Comparison of ENCODE assay signal across 8 cellular contexts in the genomic region with DNA sequence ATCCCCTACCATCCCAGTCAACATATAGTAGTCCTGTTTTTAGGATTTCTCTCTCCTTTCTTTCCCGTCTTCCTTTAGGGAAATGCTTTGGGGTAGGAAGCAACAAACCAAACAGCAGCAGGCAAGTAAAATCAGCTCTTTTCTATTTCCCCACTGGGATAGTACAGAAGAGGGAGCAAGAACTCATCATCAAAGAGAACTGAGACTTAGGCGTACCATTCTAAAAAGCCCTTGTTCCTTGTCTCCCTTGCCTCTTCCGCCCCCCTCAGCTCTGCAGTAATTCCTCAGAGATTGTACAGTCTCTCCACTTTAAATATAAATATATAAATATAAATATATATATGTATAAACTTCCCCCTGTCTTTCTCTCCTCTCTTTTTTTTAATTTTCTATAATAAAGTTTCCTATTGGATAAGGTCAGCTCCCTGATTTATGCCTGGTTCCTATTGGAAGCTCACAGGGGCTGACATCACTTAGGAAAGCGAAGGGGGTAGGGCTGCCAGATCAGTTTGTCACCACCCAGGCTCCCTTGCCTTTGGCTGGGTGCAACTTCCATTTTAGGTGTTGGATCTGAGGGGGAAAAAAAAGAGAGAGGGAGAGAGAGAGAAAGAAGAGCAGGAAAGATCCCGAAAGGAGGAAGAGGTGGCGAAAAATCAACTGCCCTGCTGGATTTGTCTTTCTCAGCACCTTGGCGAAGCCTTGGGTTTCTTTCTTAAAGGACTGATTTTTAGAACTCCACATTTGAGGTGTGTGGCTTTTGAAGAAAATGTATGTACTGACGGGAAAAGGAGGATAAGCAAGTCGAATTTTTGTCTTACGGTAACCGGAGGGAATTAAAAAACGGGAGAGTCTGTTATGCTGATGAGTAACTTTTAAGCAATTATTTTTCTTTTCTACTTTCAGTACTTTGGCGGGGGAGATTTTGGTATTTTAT. TPM values are rescaled to one million over a fixed set of nuclear protein-coding genes. Genes with fewer than 3 reads are reported as not detected.
DNase-seq lines count a peak whose midpoint lies in the region; ATAC-seq and TF ChIP-seq lines count a peak whose summit lies in the region.

A gene with protein sequence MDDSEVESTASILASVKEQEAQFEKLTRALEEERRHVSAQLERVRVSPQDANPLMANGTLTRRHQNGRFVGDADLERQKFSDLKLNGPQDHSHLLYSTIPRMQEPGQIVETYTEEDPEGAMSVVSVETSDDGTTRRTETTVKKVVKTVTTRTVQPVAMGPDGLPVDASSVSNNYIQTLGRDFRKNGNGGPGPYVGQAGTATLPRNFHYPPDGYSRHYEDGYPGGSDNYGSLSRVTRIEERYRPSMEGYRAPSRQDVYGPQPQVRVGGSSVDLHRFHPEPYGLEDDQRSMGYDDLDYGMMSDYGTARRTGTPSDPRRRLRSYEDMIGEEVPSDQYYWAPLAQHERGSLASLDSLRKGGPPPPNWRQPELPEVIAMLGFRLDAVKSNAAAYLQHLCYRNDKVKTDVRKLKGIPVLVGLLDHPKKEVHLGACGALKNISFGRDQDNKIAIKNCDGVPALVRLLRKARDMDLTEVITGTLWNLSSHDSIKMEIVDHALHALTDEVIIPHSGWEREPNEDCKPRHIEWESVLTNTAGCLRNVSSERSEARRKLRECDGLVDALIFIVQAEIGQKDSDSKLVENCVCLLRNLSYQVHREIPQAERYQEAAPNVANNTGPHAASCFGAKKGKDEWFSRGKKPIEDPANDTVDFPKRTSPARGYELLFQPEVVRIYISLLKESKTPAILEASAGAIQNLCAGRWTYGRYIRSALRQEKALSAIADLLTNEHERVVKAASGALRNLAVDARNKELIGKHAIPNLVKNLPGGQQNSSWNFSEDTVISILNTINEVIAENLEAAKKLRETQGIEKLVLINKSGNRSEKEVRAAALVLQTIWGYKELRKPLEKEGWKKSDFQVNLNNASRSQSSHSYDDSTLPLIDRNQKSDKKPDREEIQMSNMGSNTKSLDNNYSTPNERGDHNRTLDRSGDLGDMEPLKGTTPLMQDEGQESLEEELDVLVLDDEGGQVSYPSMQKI (plus strand): TSS at position 502 of the 934 bp plus-strand sequence. CDS start 29,677 bp downstream, outside the sequence.

- H3K9me3 ChIP-seq in Peyer's patch: no peaks in the 10 kb centered on the region
- no peaks in the 10 kb centered on the region for H3K9me3 ChIP-seq in colonic mucosa
- no peaks in the 10 kb centered on the region for H3K9me3 ChIP-seq in smooth muscle cell (replicated peaks; ENCODE audit: low read depth)

- peaks cover 48% of the 10 kb centered on the region for H3K79me2 ChIP-seq in smooth muscle cell (ENCODE audit: low read depth)

- peaks cover 6% of the 10 kb centered on the region for H3F3A ChIP-seq in smooth muscle cell (ENCODE audit: low read depth)

- peak within 1 kb of the TSS; percentile 95 for H3K4me2 ChIP-seq in smooth muscle cell

- H3K27ac ChIP-seq in Peyer's patch: peak within 1 kb of the TSS; percentile 32 to 97 (median 86)
- H3K27ac ChIP-seq in colonic mucosa: peak within 1 kb of the TSS; percentile 89
- H3K27ac ChIP-seq in smooth muscle cell (ENCODE audit: low read depth): peak within 1 kb of the TSS; percentile 94

- peak within 1 kb of the TSS; percentile 25 to 63 (median 52) for H3K4me3 ChIP-seq in Peyer's patch
- peak within 1 kb of the TSS; percentile 46 for H3K4me3 ChIP-seq in colonic mucosa
- H3K4me3 ChIP-seq in kidney epithelial cell (ENCODE audit: low read depth, low read length): peak within 1 kb of the TSS; percentile 75
- H3K4me3 ChIP-seq in smooth muscle cell: peak within 1 kb of the TSS; percentile 96

- no peaks in the 10 kb centered on the region for H3K27me3 ChIP-seq in Peyer's patch
- H3K27me3 ChIP-seq in colonic mucosa: no peaks in the 10 kb centered on the region
- H3K27me3 ChIP-seq in kidney epithelial cell (ENCODE audit: control insufficient read depth, insufficient read depth, low read length): no peaks in the 10 kb centered on the region
- H3K27me3 ChIP-seq in smooth muscle cell (ENCODE audit: low read depth): no peaks in the 10 kb centered on the region

- ATAC-seq in GM19455 (IDR thresholded peaks at IDR 0.05; ENCODE audit: unreplicated experiment) (peak; percentile 85), HG03565 (IDR thresholded peaks at IDR 0.05; ENCODE audit: unreplicated experiment) (peak; percentile 70)

- peak; percentile 95 for DNase-seq in DMS153 (lab: John Stamatoyannopoulos, UW)
- DNase-seq in Peyer's patch: peak; percentile 48 to 90 (median 81)
- DNase-seq in colonic mucosa: peak; percentile 92
- DNase-seq in kidney epithelial cell (ENCODE audit: low read depth): peak; percentile 88
- peak; percentile 31 for DNase-seq in smooth muscle cell (lab: John Stamatoyannopoulos, UW; ENCODE audit: unreplicated experiment)
- DNase-seq in NOMO-1 treated with dmso at 0.1 percent for 144 hours (lab: John Stamatoyannopoulos, UW; ENCODE audit: unreplicated experiment): no peak

- TF ChIP-seq CTCF in Peyer's patch (IDR thresholded peaks at IDR 0.05) (peak in 2 of 6 experiments; percentile 14 to 17), colonic mucosa (IDR thresholded peaks at IDR 0.05) (no peak), kidney epithelial cell (IDR thresholded peaks at IDR 0.05; ENCODE audit: insufficient read depth, low read length, poor library complexity, severe bottlenecking) (peak; percentile 11), smooth muscle cell (IDR thresholded peaks at IDR 0.05; ENCODE audit: borderline replicate concordance, insufficient read depth, poor library complexity, severe bottlenecking) (no peak)

- H3K36me3 ChIP-seq in Peyer's patch: no peaks in the 10 kb centered on the region
- H3K36me3 ChIP-seq in colonic mucosa: no peaks in the 10 kb centered on the region
- no peaks in the 10 kb centered on the region for H3K36me3 ChIP-seq in kidney epithelial cell (ENCODE audit: control insufficient read depth, insufficient read depth, low read length)
- H3K36me3 ChIP-seq in smooth muscle cell (ENCODE audit: low read depth): no peaks in the 10 kb centered on the region

- intact Hi-C loops in colonic mucosa (cut with DNase I): loop anchor here (5.0 kb wide), 1 partner anchor 36 kb away; no protein-coding TSS in a partner anchor

- H2AFZ ChIP-seq in smooth muscle cell (ENCODE audit: low read depth): peak within 1 kb of the TSS; percentile 95

- WGBS in smooth muscle cell (ENCODE audit: low lambda C conversion rate): 6% methylated on average over 13 of the region's 13 CpGs

- peak; percentile 86 to 97 for TF ChIP-seq POLR2A in Peyer's patch (IDR thresholded peaks at IDR 0.05)

- H3K9ac ChIP-seq in colonic mucosa (ENCODE audit: low read depth in 2 of 2, low read length in 2 of 2) (peak within 1 kb of the TSS; percentile 82 to 86), smooth muscle cell (ENCODE audit: low read depth) (peak within 1 kb of the TSS; percentile 94)

- H3K4me1 ChIP-seq in Peyer's patch: peaks cover 0 to 19% (median 0%) of the 10 kb centered on the region in 4 donors
- H3K4me1 ChIP-seq in colonic mucosa: peaks cover 8% of the 10 kb centered on the region
- H3K4me1 ChIP-seq in smooth muscle cell (ENCODE audit: low read depth): peaks cover 21% of the 10 kb centered on the region

- H4K20me1 ChIP-seq in smooth muscle cell (ENCODE audit: low read depth): peaks cover 42% of the 10 kb centered on the region

RNA-seq across cellular contexts. Expression of the gene that starts here (rescaled TPM):
- total RNA-seq in Peyer's patch (100 to 1,000 TPM; 205 to 366 (median 346) TPM), colonic mucosa (100 to 1,000 TPM; 375 to 416 TPM), kidney epithelial cell (103 and 105 TPM in 2 replicates), smooth muscle cell (135 and 156 TPM in 2 replicates)
- polyA plus RNA-seq in smooth muscle cell: 66.0 and 74.8 TPM in 2 replicates

Comparison
In these comparisons a context has a peak if more than half of its experiments do, and no peak if none do; other contexts are left out.
1. H3K4me3 ChIP-seq: peak in every context shown above with its lines; median percentile 96 in smooth muscle cell; 75 in kidney epithelial cell; 52 in Peyer's patch; 46 in colonic mucosa.